ENCODE assay signal across 3 cellular contexts in the genomic region with DNA sequence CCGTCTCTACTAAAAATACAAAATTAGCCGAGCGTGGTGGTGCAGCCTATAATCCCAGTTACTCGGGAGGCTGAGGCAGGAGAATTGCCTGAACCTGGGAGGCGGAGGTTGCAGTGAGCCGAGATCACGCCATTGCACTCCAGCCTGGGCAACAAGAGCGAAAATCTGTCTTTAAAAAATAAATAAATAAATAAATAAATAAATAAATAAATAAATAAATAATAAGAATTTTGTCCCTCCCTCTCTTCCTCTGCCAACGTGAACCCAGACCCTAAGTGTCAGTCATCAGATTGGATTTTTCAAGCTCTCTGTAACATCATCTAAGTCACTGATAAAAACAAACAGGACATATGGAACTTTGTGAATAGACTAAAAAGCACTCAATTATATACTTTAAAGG.
DNase-seq lines count a peak whose midpoint lies in the region; ATAC-seq, FAIRE-seq and TF ChIP-seq lines count a peak whose summit lies in the region.
"Not testable (repeated sequence)": the region's sequence is repeated elsewhere in the genome, so short reads cannot be mapped to it uniquely, and the experiment has no call there.

No MANE protein-coding gene starts in this region.

- DNase-seq in A549 (ENCODE audit: low read depth in 1 of 2, low spot score in 1 of 2), result not testable (repeated sequence)

- TF ChIP-seq RAD21 in A549 (conservative IDR thresholded peaks at IDR 0.05 in 1 of 2, IDR thresholded peaks at IDR 0.05 in 1 of 2), result not testable (repeated sequence)

- H3K9me3 Mint-ChIP-seq in dendritic cell treated with granulocyte-macrophage colony-stimulating factor and Interleukin-4, amounts not matched to agents 40 ng/mL and 50 ng/mL, for 4 days, result not testable (repeated sequence)

- not testable (repeated sequence) for TF ChIP-seq EP300 in A549 (IDR thresholded peaks at IDR 0.05)

- not testable (repeated sequence) for H3K4me3 Mint-ChIP-seq in dendritic cell treated with granulocyte-macrophage colony-stimulating factor and Interleukin-4, amounts not matched to agents 40 ng/mL and 50 ng/mL, for 4 days

- H3K4me1 Mint-ChIP-seq in dendritic cell treated with granulocyte-macrophage colony-stimulating factor and Interleukin-4, amounts not matched to agents 40 ng/mL and 50 ng/mL, for 4 days (ENCODE audit: low read depth), result peaks cover 57% of the 10 kb centered on the region

- 93% methylated on average over 9 of the region's 9 CpGs for whole genome bisulfite sequencing in A549 (ENCODE audit: missing lambda C conversion rate)

- CTCF ChIA-PET in A549 (lab: Yijun Ruan, JAX); HEK293 (lab: Yijun Ruan, JAX): not testable (repeated sequence)

- TF ChIP-seq CTCF in A549 (IDR thresholded peaks at IDR 0.05); HEK293 (tag by site-specific recombination; IDR thresholded peaks at IDR 0.05): not testable (repeated sequence)

- H3K27ac Mint-ChIP-seq in dendritic cell treated with granulocyte-macrophage colony-stimulating factor and Interleukin-4, amounts not matched to agents 40 ng/mL and 50 ng/mL, for 4 days, result peak overlapping the region; percentile 98

- not testable (repeated sequence) for TF ChIP-seq POLR2A in A549 (IDR thresholded peaks at IDR 0.05; ENCODE audit: low read length)

- not testable (repeated sequence) for H3K27me3 Mint-ChIP-seq in dendritic cell treated with granulocyte-macrophage colony-stimulating factor and Interleukin-4, amounts not matched to agents 40 ng/mL and 50 ng/mL, for 4 days

- not testable (repeated sequence) for FAIRE-seq in A549 (lab: Jason Lieb, UNC)

- not testable (repeated sequence) for H3K36me3 ChIP-seq in HEK293 (ENCODE audit: control insufficient read depth in 2 of 2, insufficient read depth in 1 of 2, low read length in 2 of 2)

- H3K4me2 ChIP-seq in A549, result not testable (repeated sequence)

- POLR2A ChIA-PET in A549 (lab: Yijun Ruan, JAX); HEK293 (lab: Yijun Ruan, JAX): not testable (repeated sequence)

- H3K4me3 ChIP-seq in A549; HEK293 (ENCODE audit: low read depth, low read length): not testable (repeated sequence)

- peaks cover 22% of the 10 kb centered on the region for H3K36me3 Mint-ChIP-seq in dendritic cell treated with granulocyte-macrophage colony-stimulating factor and Interleukin-4, amounts not matched to agents 40 ng/mL and 50 ng/mL, for 4 days (ENCODE audit: low read depth)

- intact Hi-C loops in dendritic cell treated with granulocyte-macrophage colony-stimulating factor and Interleukin-4, amounts not matched to agents 40 ng/mL and 50 ng/mL, for 4 days (cut with micrococcal nuclease), result loop anchor here (10.0 kb wide), 1 partner anchor 48 kb away; no protein-coding TSS in a partner anchor

- H3K27ac ChIP-seq in A549; HEK293 (ENCODE audit: extremely low read depth, low read depth, low read length): not testable (repeated sequence)

- not testable (repeated sequence) for ATAC-seq in A549

- H3K9me3 ChIP-seq in A549; HEK293 (ENCODE audit: control insufficient read depth, insufficient read depth, low read depth, low read length): not testable (repeated sequence)

- H3K4me1 ChIP-seq in A549, result not testable (repeated sequence)
- H3K4me1 ChIP-seq in HEK293 (ENCODE audit: control insufficient read depth, insufficient read depth, low read length), result peaks cover 15% of the 10 kb centered on the region

TF ChIP-seq in A549, 52 proteins besides CTCF, POLR2A, EP300 and RAD21:
- peak; percentile 39 for TF ChIP-seq ZC3H11A (IDR thresholded peaks at IDR 0.05)

TF ChIP-seq in HEK293, 187 proteins besides CTCF, POLR2A, EP300 and RAD21 (continues in another document):
- TF ChIP-seq GLI2 (tag by site-specific recombination; IDR thresholded peaks at IDR 0.05; ENCODE audit: borderline replicate concordance, low read depth) (peak; percentile 54; the same call in 1 of the 2 replicates), ZNF555 (tag by site-specific recombination; conservative IDR thresholded peaks at IDR 0.05) (peak; percentile 93), ZNF433 (tag by site-specific recombination; IDR thresholded peaks at IDR 0.05; ENCODE audit: low read depth) (peak; percentile 69; the same call in 1 of the 2 replicates), ZNF366 (tag by site-specific recombination; conservative IDR thresholded peaks at IDR 0.05) (0 out of 2 replicates have a peak, but pooled peaks have one; percentile 15), ZFP37 (tag by site-specific recombination; IDR thresholded peaks at IDR 0.05) (peak; percentile 82), ZNF354C (tag by site-specific recombination; IDR thresholded peaks at IDR 0.05; ENCODE audit: borderline replicate concordance, low read depth) (peak; percentile 56; the same call in 1 of the 2 replicates), ZNF202 (tag by site-specific recombination; IDR thresholded peaks at IDR 0.05; ENCODE audit: borderline replicate concordance) (peak; percentile 83; the same call in 1 of the 2 replicates), ZNF558 (tag by site-specific recombination; IDR thresholded peaks at IDR 0.05) (peak; percentile 85), ZNF292 (tag by site-specific recombination; IDR thresholded peaks at IDR 0.05; ENCODE audit: borderline replicate concordance, low read depth) (peak; percentile 48; the same call in 1 of the 2 replicates), ZNF404 (tag by site-specific recombination; IDR thresholded peaks at IDR 0.05) (peak; percentile 46; the same call in 1 of the 2 replicates), ZNF510 (tag by site-specific recombination; IDR thresholded peaks at IDR 0.05; ENCODE audit: insufficient replicate concordance) (peak; percentile 85), ZNF654 (tag by site-specific recombination; IDR thresholded peaks at IDR 0.05; ENCODE audit: low read depth) (peak; percentile 50), ZNF791 (tag by site-specific recombination; IDR thresholded peaks at IDR 0.05) (0 out of 2 replicates have a peak, but pooled peaks have one; percentile 60), ZNF664 (tag by site-specific recombination; IDR thresholded peaks at IDR 0.05) (peak; percentile 74), ZNF501 (tag by site-specific recombination; IDR thresholded peaks at IDR 0.05) (peak; percentile 85), ZNF623 (tag by site-specific recombination; IDR thresholded peaks at IDR 0.05) (peak; percentile 82), SP3 (tag by site-specific recombination; IDR thresholded peaks at IDR 0.05) (peak; percentile 36; the same call in 1 of the 2 replicates), ZNF394 (tag by site-specific recombination; IDR thresholded peaks at IDR 0.05; ENCODE audit: borderline replicate concordance) (peak; percentile 97), ZNF140 (tag by site-specific recombination; IDR thresholded peaks at IDR 0.05) (peak; percentile 90), ZNF560 (tag by site-specific recombination; IDR thresholded peaks at IDR 0.05; ENCODE audit: borderline replicate concordance) (peak; percentile 88), ZBTB8A (tag by site-specific recombination; IDR thresholded peaks at IDR 0.05) (peak; percentile 73), ZNF629 (tag by site-specific recombination; IDR thresholded peaks at IDR 0.05) (peak; percentile 49; the same call in 1 of the 2 replicates)
- TF ChIP-seq, protein P1, sequence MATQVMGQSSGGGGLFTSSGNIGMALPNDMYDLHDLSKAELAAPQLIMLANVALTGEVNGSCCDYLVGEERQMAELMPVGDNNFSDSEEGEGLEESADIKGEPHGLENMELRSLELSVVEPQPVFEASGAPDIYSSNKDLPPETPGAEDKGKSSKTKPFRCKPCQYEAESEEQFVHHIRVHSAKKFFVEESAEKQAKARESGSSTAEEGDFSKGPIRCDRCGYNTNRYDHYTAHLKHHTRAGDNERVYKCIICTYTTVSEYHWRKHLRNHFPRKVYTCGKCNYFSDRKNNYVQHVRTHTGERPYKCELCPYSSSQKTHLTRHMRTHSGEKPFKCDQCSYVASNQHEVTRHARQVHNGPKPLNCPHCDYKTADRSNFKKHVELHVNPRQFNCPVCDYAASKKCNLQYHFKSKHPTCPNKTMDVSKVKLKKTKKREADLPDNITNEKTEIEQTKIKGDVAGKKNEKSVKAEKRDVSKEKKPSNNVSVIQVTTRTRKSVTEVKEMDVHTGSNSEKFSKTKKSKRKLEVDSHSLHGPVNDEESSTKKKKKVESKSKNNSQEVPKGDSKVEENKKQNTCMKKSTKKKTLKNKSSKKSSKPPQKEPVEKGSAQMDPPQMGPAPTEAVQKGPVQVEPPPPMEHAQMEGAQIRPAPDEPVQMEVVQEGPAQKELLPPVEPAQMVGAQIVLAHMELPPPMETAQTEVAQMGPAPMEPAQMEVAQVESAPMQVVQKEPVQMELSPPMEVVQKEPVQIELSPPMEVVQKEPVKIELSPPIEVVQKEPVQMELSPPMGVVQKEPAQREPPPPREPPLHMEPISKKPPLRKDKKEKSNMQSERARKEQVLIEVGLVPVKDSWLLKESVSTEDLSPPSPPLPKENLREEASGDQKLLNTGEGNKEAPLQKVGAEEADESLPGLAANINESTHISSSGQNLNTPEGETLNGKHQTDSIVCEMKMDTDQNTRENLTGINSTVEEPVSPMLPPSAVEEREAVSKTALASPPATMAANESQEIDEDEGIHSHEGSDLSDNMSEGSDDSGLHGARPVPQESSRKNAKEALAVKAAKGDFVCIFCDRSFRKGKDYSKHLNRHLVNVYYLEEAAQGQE (tag by site-specific recombination; IDR thresholded peaks at IDR 0.05), result peak; percentile 79
- TF ChIP-seq, protein P2, sequence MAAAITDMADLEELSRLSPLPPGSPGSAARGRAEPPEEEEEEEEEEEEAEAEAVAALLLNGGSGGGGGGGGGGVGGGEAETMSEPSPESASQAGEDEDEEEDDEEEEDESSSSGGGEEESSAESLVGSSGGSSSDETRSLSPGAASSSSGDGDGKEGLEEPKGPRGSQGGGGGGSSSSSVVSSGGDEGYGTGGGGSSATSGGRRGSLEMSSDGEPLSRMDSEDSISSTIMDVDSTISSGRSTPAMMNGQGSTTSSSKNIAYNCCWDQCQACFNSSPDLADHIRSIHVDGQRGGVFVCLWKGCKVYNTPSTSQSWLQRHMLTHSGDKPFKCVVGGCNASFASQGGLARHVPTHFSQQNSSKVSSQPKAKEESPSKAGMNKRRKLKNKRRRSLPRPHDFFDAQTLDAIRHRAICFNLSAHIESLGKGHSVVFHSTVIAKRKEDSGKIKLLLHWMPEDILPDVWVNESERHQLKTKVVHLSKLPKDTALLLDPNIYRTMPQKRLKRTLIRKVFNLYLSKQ (tag by site-specific recombination; IDR thresholded peaks at IDR 0.05; ENCODE audit: borderline replicate concordance), result peak; percentile 60; the same call in 1 of the 2 replicates
